8 cellular contexts compared by ENCODE assay signal in genomic region chr14:77616133-77616453, GRCh38. TPM values are rescaled to one million over a fixed set of nuclear protein-coding genes. Genes with fewer than 3 reads are reported as not detected.
DNase-seq lines count a peak whose midpoint lies in the region; ATAC-seq, FAIRE-seq and TF ChIP-seq lines count a peak whose summit lies in the region.

No MANE protein-coding gene starts in this region.

- H3K14ac ChIP-seq in H1 (ENCODE audit: insufficient read length) (no peak overlapping the region), neuronal stem cell (ENCODE audit: low read length) (peak overlapping the region; percentile 5)

- TF ChIP-seq CTCF in H1 (IDR thresholded peaks at IDR 0.05; ENCODE audit: control extremely low read depth in 1 of 3, insufficient read depth in 1 of 3, low read depth in 1 of 3, low read length in 3 of 3) = no peak

- TF ChIP-seq POLR2A in H1 (IDR thresholded peaks at IDR 0.05; ENCODE audit: control extremely low read depth in 1 of 2, low read depth in 2 of 2, low read length in 2 of 2) = no peak; a peak in 1 of 3 replicates

- peaks cover 4% of the 10 kb centered on the region; the same call in 1 of the 2 replicates for H3K23me2 ChIP-seq in H1 (ENCODE audit: low read depth, low read length)

- H2BK5ac ChIP-seq in H1 (ENCODE audit: low read depth, low read length) = no peak overlapping the region
- no peak overlapping the region for H2BK5ac ChIP-seq in neuronal stem cell (ENCODE audit: low read length)

- H3K36me3 ChIP-seq in NT2/D1 (ENCODE audit: insufficient read depth, insufficient read length, low read length) (no peaks in the 10 kb centered on the region), H1 (ENCODE audit: control insufficient read depth in 2 of 4, insufficient read depth in 4 of 4, low read length in 3 of 4) (no peaks in the 10 kb centered on the region), neuronal stem cell (replicated peaks in 1 of 2; ENCODE audit: control insufficient read depth in 2 of 2, insufficient read depth in 2 of 2, low read length in 2 of 2) (no peaks in the 10 kb centered on the region)

- H4K5ac ChIP-seq in H1 (ENCODE audit: insufficient read length, low read depth, low read length) = no peak overlapping the region

- no peak for TF ChIP-seq RAD21 in H1 (IDR thresholded peaks at IDR 0.05 in 1 of 2, conservative IDR thresholded peaks at IDR 0.05 in 1 of 2; ENCODE audit: low read depth in 2 of 2, low read length in 2 of 2)

- H2BK120ac ChIP-seq in H1 (replicated peaks; ENCODE audit: low read depth, low read length) (no peak overlapping the region), neuronal stem cell (ENCODE audit: low read depth, low read length) (no peak overlapping the region)

- H2AFZ ChIP-seq in H1 (ENCODE audit: low read length) (no peak overlapping the region), neuronal stem cell (ENCODE audit: low read length) (peak overlapping the region; percentile 99)

- H2BK12ac ChIP-seq in H1 (ENCODE audit: low read depth, low read length) (no peak overlapping the region), neuronal stem cell (ENCODE audit: low read length) (peak overlapping the region; percentile 32)

- CTCF ChIA-PET in H1 (lab: Charles Lee; ENCODE audit: partially characterized antibody) = no interaction called here

- H2BK15ac ChIP-seq in H1 (ENCODE audit: low read length) (no peak overlapping the region), neuronal stem cell (ENCODE audit: low read length) (peak overlapping the region; percentile 39)

- H3K18ac ChIP-seq in H1 (ENCODE audit: extremely low read depth, low read length) (0 out of 2 replicates have a peak overlapping the region, but pooled peaks have one; percentile 96), neuronal stem cell (ENCODE audit: low read length) (peak overlapping the region; percentile 97)

- H3K56ac ChIP-seq in H1 (replicated peaks; ENCODE audit: insufficient read length, low read depth, low read length) = peak overlapping the region; percentile 80

- H4K20me1 ChIP-seq in H1 (replicated peaks in 1 of 2; ENCODE audit: control insufficient read depth in 1 of 2, insufficient read depth in 2 of 2, low read length in 2 of 2) = peaks cover 2 to 3% of the 10 kb centered on the region in 2 experiments

- no peak for FAIRE-seq in H1 (lab: Jason Lieb, UNC)

- H3K27me3 ChIP-seq in NT2/D1 (ENCODE audit: insufficient read depth, insufficient read length) (no peaks in the 10 kb centered on the region), H1 (replicated peaks in 1 of 4; ENCODE audit: control insufficient read depth in 3 of 4, extremely low read depth in 1 of 4, insufficient read depth in 3 of 4, low read length in 3 of 4) (no peaks in the 10 kb centered on the region), neuronal stem cell (ENCODE audit: control insufficient read depth in 3 of 3, insufficient read depth in 3 of 3, low read depth in 1 of 3, low read length in 3 of 3) (peaks cover 0 to 8% (median 0%) of the 10 kb centered on the region in 3 experiments)

- H3K9me3 ChIP-seq in NT2/D1 (ENCODE audit: insufficient read depth, low read length) (no peaks in the 10 kb centered on the region), H1 (ENCODE audit: insufficient read depth in 2 of 2, low read depth in 1 of 2, low read length in 1 of 2) (no peaks in the 10 kb centered on the region), neuronal stem cell (replicated peaks in 1 of 2; ENCODE audit: control insufficient read depth in 2 of 2, insufficient read depth in 1 of 2, low read depth in 1 of 2, low read length in 2 of 2) (no peaks in the 10 kb centered on the region)

- H3K4me3 ChIP-seq in NT2/D1 (ENCODE audit: insufficient read length, low read depth) (peak overlapping the region; percentile 74), H1 (ENCODE audit: extremely low read depth in 1 of 4, insufficient read depth in 2 of 4, low read depth in 3 of 4, low read length in 4 of 4) (peak overlapping the region; percentile 64 to 98 (median 86)), neuronal stem cell (ENCODE audit: low read length in 2 of 2) (peak overlapping the region; percentile 94 to 99)

- H3K27ac ChIP-seq in H1 (ENCODE audit: low read depth, low read length) (no peak overlapping the region), neuronal stem cell (replicated peaks; ENCODE audit: low read length) (no peak overlapping the region)

- WGBS in H1 (ENCODE audit: extremely low coverage in 1 of 2, insufficient coverage in 1 of 2, insufficient read length in 1 of 2, insufficient replicate concordance in 2 of 2, low coverage in 1 of 2, low lambda C conversion rate in 2 of 2, missing lambda C conversion rate in 1 of 2), 2 experiments = 3% methylated on average over 20 of the region's 32 CpGs; no CpG with 5 or more reads in 1 of the 2 experiments
- no CpG with 5 or more reads among the region's 32 CpGs for WGBS in neuronal stem cell (ENCODE audit: extremely low coverage in 2 of 2, insufficient read length in 2 of 2, insufficient replicate concordance in 1 of 2), 2 donors

- H3K4me1 ChIP-seq in NT2/D1 (ENCODE audit: insufficient read depth, insufficient read length) (no peaks in the 10 kb centered on the region), H1 (replicated peaks in 1 of 4; ENCODE audit: control insufficient read depth in 3 of 4, insufficient read depth in 4 of 4, low read length in 3 of 4) (peaks cover 0 to 3% (median 0%) of the 10 kb centered on the region in 4 experiments; a peak in 2 of 7 replicates), neuronal stem cell (ENCODE audit: control insufficient read depth in 2 of 2, insufficient read depth in 1 of 2, low read depth in 1 of 2, low read length in 2 of 2) (peaks cover 0 to 6% of the 10 kb centered on the region in 2 donors)

- peaks cover 2% of the 10 kb centered on the region; the same call in 1 of the 2 replicates for H3K79me1 ChIP-seq in H1 (ENCODE audit: low read depth, low read length)
- no peaks in the 10 kb centered on the region for H3K79me1 ChIP-seq in neuronal stem cell (ENCODE audit: low read depth, low read length)

- peak; percentile 2 for DNase-seq in stimulated activated CD4-positive, alpha-beta T cell treated with anti-CD3 and anti-CD28 coated beads, Interleukin-12 subunit alpha, Interleukin-12 subunit beta, amount 100 ng/mL, for 4 hours
- no peak for DNase-seq in stimulated activated CD4-positive, alpha-beta T cell treated with anti-CD3 and anti-CD28 coated beads, Interleukin-4, amount 100 ng/mL, for 24 hours
- no peak for DNase-seq in NT2/D1 (ENCODE audit: low read depth, low spot score)
- no peak for DNase-seq in H1 (ENCODE audit: low read depth in 1 of 2, low spot score in 2 of 2)
- no peak for DNase-seq in neuronal stem cell (ENCODE audit: low spot score)
- DNase-seq in globus pallidus (ENCODE audit: low spot score) = no peak
- no peak for DNase-seq in SK-N-DZ (ENCODE audit: low spot score)

- H3K4me2 ChIP-seq in H1 (ENCODE audit: insufficient read depth in 1 of 2, low read depth in 2 of 2, low read length in 2 of 2) (peak overlapping the region; percentile 78 to 87), neuronal stem cell (ENCODE audit: insufficient read depth, low read length, poor library complexity, severe bottlenecking) (peak overlapping the region; percentile 98)

- H2BK20ac ChIP-seq in H1 (ENCODE audit: low read length) = no peak overlapping the region

- H4K91ac ChIP-seq in H1 (replicated peaks; ENCODE audit: insufficient read length, low read length) (no peak overlapping the region), neuronal stem cell (ENCODE audit: low read depth, low read length, poor library complexity) (no peak overlapping the region)

- no peak overlapping the region for H3K4ac ChIP-seq in H1 (replicated peaks; ENCODE audit: insufficient read length, low read depth, low read length)
- H3K4ac ChIP-seq in neuronal stem cell (ENCODE audit: low read length) = no peak overlapping the region

- H3K23ac ChIP-seq in H1 (ENCODE audit: insufficient read length) (no peak overlapping the region), neuronal stem cell (ENCODE audit: low read depth, low read length, poor library complexity) (peak overlapping the region; percentile 98)

- H4K8ac ChIP-seq in H1 (ENCODE audit: extremely low read depth, insufficient read depth, low read length) = no peak overlapping the region
- H4K8ac ChIP-seq in neuronal stem cell (ENCODE audit: low read depth, low read length) = no peak overlapping the region

- H3K9ac ChIP-seq in NT2/D1 (ENCODE audit: insufficient read length, low read depth) = peak overlapping the region; percentile 88
- H3K9ac ChIP-seq in H1 (replicated peaks in 1 of 4; ENCODE audit: extremely low read depth in 1 of 4, low read depth in 3 of 4, low read length in 3 of 4) = peak overlapping the region; percentile 51 to 91 (median 60); a peak in 6 of 7 replicates
- peak overlapping the region; percentile 92 for H3K9ac ChIP-seq in neuronal stem cell (ENCODE audit: low read depth, low read length, poor library complexity)

- POLR2A ChIA-PET in H1 (lab: Charles Lee; ENCODE audit: partially characterized antibody) = no interaction called here

- no peak for ATAC-seq in HG03432 (IDR thresholded peaks at IDR 0.05; ENCODE audit: unreplicated experiment)

- H3K79me2 ChIP-seq in H1 (ENCODE audit: control insufficient read depth in 1 of 2, insufficient read depth in 2 of 2, low read length in 2 of 2) = peaks cover 8 to 44% of the 10 kb centered on the region in 2 experiments

- H2AK5ac ChIP-seq in H1 (ENCODE audit: low read depth, low read length) (no peak overlapping the region), neuronal stem cell (ENCODE audit: low read depth, low read length) (no peak overlapping the region)

- no peak for TF ChIP-seq EP300 in H1 (IDR thresholded peaks at IDR 0.05; ENCODE audit: borderline replicate concordance in 1 of 2, low read depth in 2 of 2, low read length in 2 of 2)

TF ChIP-seq in H1, 55 proteins besides CTCF, POLR2A, EP300 and RAD21:
- TF ChIP-seq SIN3A (conservative IDR thresholded peaks at IDR 0.05 in 1 of 2, IDR thresholded peaks at IDR 0.05 in 1 of 2; ENCODE audit: low read depth in 1 of 2, low read length in 2 of 2) (0 out of 4 replicates have a peak, but pooled peaks of 1 of the 2 experiments have one; percentile 61), TBP (IDR thresholded peaks at IDR 0.05; ENCODE audit: low read depth, low read length) (0 out of 2 replicates have a peak, but pooled peaks have one; percentile 17), ASH2L (IDR thresholded peaks at IDR 0.05; ENCODE audit: low read length) (no peak)

RNA-seq across cellular contexts. Expression of gene SPTLC2, which starts 0.3 kb away (rescaled TPM):
- 31.8 and 35.1 TPM in 2 replicates for total RNA-seq in H1 (2021; fragmentation: NEBNext Ultra II Directional; extraction: Animal tissue kit (Norgen Biotek cat#: 25700))
- 7.6 and 8.9 TPM in 2 replicates for polyA plus RNA-seq in H1 (2011; rRNA removed)
- 16.0 TPM for polyA plus RNA-seq in H1 (2011; cell fraction: cytosol; rRNA removed)
- 10.6 TPM for polyA plus RNA-seq in H1 (2011; cell fraction: nucleus; rRNA removed)
- 17.0 to 20.9 TPM (median 18.7 TPM) in 4 replicates for polyA plus RNA-seq in H1 (2012, experiment 1 of 2)
- 1.6 TPM for polyA plus RNA-seq in H1 (2012, experiment 2 of 2)
- polyA plus RNA-seq in H1 (2013, experiment 1 of 2) = 21.2 TPM
- 24.0 TPM for polyA plus RNA-seq in H1 (2013, experiment 2 of 2)
- polyA minus RNA-seq in H1 (2011; rRNA and poly(A)+ RNA removed) = 27.8 and 34.1 TPM in 2 replicates
- polyA minus RNA-seq in H1 (2011; cell fraction: cytosol; rRNA and poly(A)+ RNA removed) = 18.4 TPM
- 16.1 TPM for polyA minus RNA-seq in H1 (2011; cell fraction: nucleus; rRNA and poly(A)+ RNA removed)
- 3.5 TPM for polyA plus RNA-seq in neuronal stem cell (2013, experiment 1 of 2)
- polyA plus RNA-seq in neuronal stem cell (2013, experiment 2 of 2) = 3.3 TPM
- polyA plus RNA-seq in SK-N-DZ (2014; cell fraction: cytosol; rRNA removed) = 17.0 and 22.1 TPM in 2 replicates
- polyA plus RNA-seq in SK-N-DZ (2014; cell fraction: nucleus; rRNA removed) = 5.7 and 19.7 TPM in 2 replicates
